In genomic region chr16:57262841-57263584, GRCh38 we compare ENCODE assay signal across 14 cellular contexts. TPM values are rescaled to one million over a fixed set of nuclear protein-coding genes. Genes with fewer than 3 reads are reported as not detected.
DNase-seq lines count a peak whose midpoint lies in the region; ATAC-seq, FAIRE-seq and TF ChIP-seq lines count a peak whose summit lies in the region.
"Had no signal": no experiment of that assay in that cellular context is flagged by ENCODE, and none has a peak within 500 bp of the region (broad histone marks: within the 10 kb centered on the region; RNA-seq: fewer than 3 reads in every experiment).

No MANE protein-coding gene starts in this region.

- H3K36me3 Mint-ChIP-seq in stimulated activated effector memory CD8-positive, alpha-beta T cell treated with anti-CD3 and anti-CD28 coated beads, Interleukin-12 subunit alpha, Interleukin-12 subunit beta, amount 100 ng/mL, for 72 hours: no peaks in the 10 kb centered on the region
- H3K36me3 Mint-ChIP-seq: CD14-positive monocyte had no signal

- TF ChIP-seq POLR2A in K562 (conservative IDR thresholded peaks at IDR 0.05): no peak

- H3K4me2 ChIP-seq in MM.1S (ENCODE audit: low read depth, low read length) (no peak overlapping the region), K562 (ENCODE audit: insufficient read depth, low read length) (no peak overlapping the region)

- FAIRE-seq in K562 (lab: Jason Lieb, UNC): no peak
- FAIRE-seq: HTR-8/SVneo had no signal

- in situ Hi-C loops in K562 (cut with MboI): no loop called here

- no peaks in the 10 kb centered on the region for H3F3A ChIP-seq in MM.1S (ENCODE audit: insufficient read depth, low read length)

- intact Hi-C loops in K562 (cut with micrococcal nuclease): no loop called here
- intact Hi-C loops in lower lobe of right lung (cut with DNase I): no loop called here

- CTCF ChIA-PET in K562 (lab: Yijun Ruan, JAX; ENCODE audit: low intra/inter-chr PET ratio): no interaction called here

- no peaks in the 10 kb centered on the region for H4K20me1 ChIP-seq in MM.1S (ENCODE audit: insufficient read depth, low read length)
- no peaks in the 10 kb centered on the region for H4K20me1 ChIP-seq in K562 (replicated peaks; ENCODE audit: control insufficient read depth, insufficient read depth, low read length)

- H3K9ac ChIP-seq in MM.1S (ENCODE audit: low read length): no peak overlapping the region
- H3K9ac ChIP-seq in K562 (ENCODE audit: insufficient read depth in 1 of 2, low read depth in 2 of 2, low read length in 2 of 2): peak overlapping the region in 1 of 2 experiments; percentile 78; a peak in 2 of 4 replicates

- H3K79me2 ChIP-seq in MM.1S (ENCODE audit: low read length) (no peaks in the 10 kb centered on the region), K562 (ENCODE audit: control insufficient read depth, insufficient read depth, low read length) (no peaks in the 10 kb centered on the region)

- no TSS peak for BruUV-seq in K562 (replicated peaks; lab: Mats Ljungman, UMichigan)

- H3K36me3 ChIP-seq in MM.1S (replicated peaks; ENCODE audit: insufficient read depth, low read length) (no peaks in the 10 kb centered on the region), K562 (ENCODE audit: control insufficient read depth, insufficient read depth, low read length) (no peaks in the 10 kb centered on the region), lower lobe of right lung (peaks cover 12% of the 10 kb centered on the region)

- H3K9me3 Mint-ChIP-seq in stimulated activated effector memory CD8-positive, alpha-beta T cell treated with anti-CD3 and anti-CD28 coated beads, Interleukin-12 subunit alpha, Interleukin-12 subunit beta, amount 100 ng/mL, for 72 hours: no peaks in the 10 kb centered on the region

- 53% methylated on average over 15 of the region's 18 CpGs for WGBS in K562 (ENCODE audit: insufficient coverage, low coverage, missing lambda C conversion rate)

- peak overlapping the region; percentile 16; the same call in 1 of the 2 replicates for H2AFZ ChIP-seq in MM.1S (ENCODE audit: low read length)
- peak overlapping the region; percentile 56 for H2AFZ ChIP-seq in K562 (ENCODE audit: low read depth, low read length)

- H3K27ac ChIP-seq in MM.1S (ENCODE audit: low read length): no peak overlapping the region
- no peak overlapping the region for H3K27ac ChIP-seq in K562 (ENCODE audit: extremely low read depth, low read depth, low read length)
- H3K27ac ChIP-seq in lower lobe of right lung: peak overlapping the region; percentile 80

- no peak for TF ChIP-seq EP300 in K562 (IDR thresholded peaks at IDR 0.05; ENCODE audit: low read length)

- no peaks in the 10 kb centered on the region for H3K9me3 ChIP-seq in MM.1S (replicated peaks; ENCODE audit: insufficient read depth, low read length)
- no peaks in the 10 kb centered on the region for H3K9me3 ChIP-seq in K562 (replicated peaks; ENCODE audit: control insufficient read depth, insufficient read depth, low read depth, low read length)
- no peaks in the 10 kb centered on the region for H3K9me3 ChIP-seq in lower lobe of right lung

- no peaks in the 10 kb centered on the region for H3K9me1 ChIP-seq in K562 (ENCODE audit: control insufficient read depth, insufficient read depth, low read length)

- peaks cover 20% of the 10 kb centered on the region for H3K4me1 Mint-ChIP-seq in stimulated activated effector memory CD8-positive, alpha-beta T cell treated with anti-CD3 and anti-CD28 coated beads, Interleukin-12 subunit alpha, Interleukin-12 subunit beta, amount 100 ng/mL, for 72 hours

- H3K27ac Mint-ChIP-seq in stimulated activated effector memory CD8-positive, alpha-beta T cell treated with anti-CD3 and anti-CD28 coated beads, Interleukin-12 subunit alpha, Interleukin-12 subunit beta, amount 100 ng/mL, for 72 hours: peak overlapping the region; percentile 66

- DNase-seq in MM.1S (no peak), K562 (ENCODE audit: extremely low read depth in 1 of 4, low spot score in 3 of 4) (no peak), lower lobe of right lung (peak; percentile 47), NCI-H345 (lab: John Stamatoyannopoulos, UW) (no peak), foreskin melanocyte (no peak)
- DNase-seq in stimulated activated effector memory CD8-positive, alpha-beta T cell treated with anti-CD3 and anti-CD28 coated beads, Interleukin-12 subunit alpha, Interleukin-12 subunit beta, amount 100 ng/mL, for 72 hours (ENCODE audit: low spot score in 2 of 2): no peak
- DNase-seq: activated CD4-positive, CD25-positive, alpha-beta regulatory T cell; GDM1; NCI-H1092 treated with DMSO at 0.1 percent for 48 hours; NCI-H526 had no signal

- H3K4me1 ChIP-seq in MM.1S (ENCODE audit: low read length): no peaks in the 10 kb centered on the region
- H3K4me1 ChIP-seq in K562 (replicated peaks in 1 of 2; ENCODE audit: control insufficient read depth in 2 of 2, insufficient read depth in 2 of 2, low read length in 2 of 2): peaks cover 32 to 40% of the 10 kb centered on the region in 2 experiments
- H3K4me1 ChIP-seq in lower lobe of right lung: peaks cover 50% of the 10 kb centered on the region

- TF ChIP-seq RAD21 in K562 (CRISPR knock-in tag; conservative IDR thresholded peaks at IDR 0.05 in 1 of 2, IDR thresholded peaks at IDR 0.05 in 1 of 2): no peak

- H3K4me3 Mint-ChIP-seq in stimulated activated effector memory CD8-positive, alpha-beta T cell treated with anti-CD3 and anti-CD28 coated beads, Interleukin-12 subunit alpha, Interleukin-12 subunit beta, amount 100 ng/mL, for 72 hours: no peak overlapping the region
- H3K4me3 Mint-ChIP-seq: CD14-positive monocyte had no signal

- POLR2A ChIA-PET in K562 (lab: Yijun Ruan, JAX): interaction anchor here (0.8 kb wide), 1 partner anchor 70 kb away, joined by 3 read pairs; no protein-coding TSS in a partner anchor

- no peak for ATAC-seq in K562
- ATAC-seq in lower lobe of right lung: no peak
- ATAC-seq in stimulated activated effector memory CD8-positive, alpha-beta T cell treated with anti-CD3 and anti-CD28 coated beads, Interleukin-12 subunit alpha, Interleukin-12 subunit beta, amount 100 ng/mL, for 72 hours: no peak
- no peak for ATAC-seq in HG02610 (IDR thresholded peaks at IDR 0.05; ENCODE audit: unreplicated experiment)
- ATAC-seq in HG02759 (IDR thresholded peaks at IDR 0.05; ENCODE audit: unreplicated experiment): no peak

- H3K4me3 ChIP-seq in MM.1S (ENCODE audit: low read length) (no peak overlapping the region), K562 (no peak overlapping the region), lower lobe of right lung (no peak overlapping the region)

- TF ChIP-seq CTCF in MM.1S (IDR thresholded peaks at IDR 0.05; ENCODE audit: low read length) (no peak), K562 (IDR thresholded peaks at IDR 0.05 in 2 of 3, conservative IDR thresholded peaks at IDR 0.05 in 1 of 3; ENCODE audit: insufficient read depth in 2 of 3, low read depth in 1 of 3, low read length in 3 of 3) (no peak), lower lobe of right lung (IDR thresholded peaks at IDR 0.05) (no peak)

- no peaks in the 10 kb centered on the region for H3K9me2 ChIP-seq in MM.1S (replicated peaks; ENCODE audit: insufficient read depth, low read length)

- H3K27me3 ChIP-seq in MM.1S (replicated peaks; ENCODE audit: insufficient read depth, low read length) (no peaks in the 10 kb centered on the region), K562 (ENCODE audit: control insufficient read depth in 2 of 2, insufficient read depth in 2 of 2, low read length in 2 of 2) (no peaks in the 10 kb centered on the region), lower lobe of right lung (ENCODE audit: low read depth) (no peaks in the 10 kb centered on the region)

TF ChIP-seq in K562, 482 proteins besides CTCF, POLR2A, EP300 and RAD21:
- TF ChIP-seq RBM39 (optimal IDR thresholded peaks at IDR 0.05; ENCODE audit: low read depth, low read length) (no peak), ZFX (CRISPR knock-in tag; IDR thresholded peaks at IDR 0.05) (0 out of 2 replicates have a peak, but pooled peaks have one; percentile 11)

RNA-seq across cellular contexts. Expression of gene ARL2BP, which starts 18.0 kb away (rescaled TPM):
- 7.3 and 7.4 TPM in 2 replicates for total RNA-seq in K562 (2011; cell fraction: chromatin; rRNA removed; ENCODE audit: low replicate concordance)
- 6.1 and 6.7 TPM in 2 replicates for total RNA-seq in K562 (2011; cell fraction: nucleolus; rRNA removed)
- 9.8 and 13.2 TPM in 2 replicates for total RNA-seq in K562 (2011; cell fraction: nucleoplasm; rRNA removed)
- total RNA-seq in K562 (2014; rRNA removed) (24.5 and 28.0 TPM in 2 replicates), K562 (2014; rRNA removed; fragmentation: Illumina TruSeq; extraction: Trizol) (33.9 and 34.6 TPM in 2 replicates), K562 (2015; rRNA removed; fragmentation: Illumina TruSeq; extraction: Trizol) (33.2 and 36.7 TPM in 2 replicates), K562 (2021) (27.2 and 30.8 TPM in 2 replicates), lower lobe of right lung (58.1 TPM)
- polyA plus RNA-seq in K562 (2011; rRNA removed) (41.8 and 49.8 TPM in 2 replicates), K562 (2014; fragmentation: Illumina TruSeq; extraction: Trizol) (33.1 and 38.3 TPM in 2 replicates), K562 (2014; fragmentation: Nextera tagmentation; extraction: Ambion mirVana) (10 to 100 TPM; 16.7 to 17.1 TPM), K562 (2014; rRNA removed) (20.3 and 23.1 TPM in 2 replicates)
- 32.7 and 45.1 TPM in 2 replicates for polyA plus RNA-seq in K562 (2011; cell fraction: cytosol; rRNA removed)
- 13.7 and 20.4 TPM in 2 replicates for polyA plus RNA-seq in K562 (2011; cell fraction: nucleus; rRNA removed)
- polyA plus RNA-seq in K562 (2012): 29.7 and 37.4 TPM in 2 replicates
- 37.9 and 40.7 TPM in 2 replicates for polyA minus RNA-seq in K562 (2011; rRNA and poly(A)+ RNA removed)
- 19.5 and 24.3 TPM in 2 replicates for polyA minus RNA-seq in K562 (2011; cell fraction: cytosol; rRNA and poly(A)+ RNA removed)
- 3.8 and 7.4 TPM in 2 replicates for polyA minus RNA-seq in K562 (2011; cell fraction: nucleus; rRNA and poly(A)+ RNA removed)

RNA-seq across cellular contexts. Expression of gene PLLP, which starts 21.5 kb away (rescaled TPM):
- total RNA-seq in K562 (2011; cell fraction: chromatin; rRNA removed; ENCODE audit: low replicate concordance): 0.44 and 0.93 TPM in 2 replicates
- 0.92 and 1.3 TPM in 2 replicates for total RNA-seq in K562 (2011; cell fraction: nucleolus; rRNA removed)
- total RNA-seq in K562 (2011; cell fraction: nucleoplasm; rRNA removed): 0.81 and 1.4 TPM in 2 replicates
- total RNA-seq in K562 (2014; rRNA removed): 0.09 TPM in 1 of 2 replicates, not detected in the other
- 0.11 and 0.22 TPM in 2 replicates for total RNA-seq in K562 (2014; rRNA removed; fragmentation: Illumina TruSeq; extraction: Trizol)
- 0.11 and 0.51 TPM in 2 replicates for total RNA-seq in K562 (2015; rRNA removed; fragmentation: Illumina TruSeq; extraction: Trizol)
- 0.38 and 0.42 TPM in 2 replicates for total RNA-seq in K562 (2021)
- polyA plus RNA-seq in K562 (2011; rRNA removed): 0.96 and 1.2 TPM in 2 replicates
- polyA plus RNA-seq in K562 (2011; cell fraction: cytosol; rRNA removed): 1.4 and 3.5 TPM in 2 replicates
- polyA plus RNA-seq in K562 (2011; cell fraction: nucleus; rRNA removed): 0.66 and 1.1 TPM in 2 replicates
- 0.65 and 0.80 TPM in 2 replicates for polyA plus RNA-seq in K562 (2012)
- 0.25 and 0.42 TPM in 2 replicates for polyA plus RNA-seq in K562 (2014; fragmentation: Illumina TruSeq; extraction: Trizol)
- under 1 TPM; 0.10 to 0.15 TPM for polyA plus RNA-seq in K562 (2014; fragmentation: Nextera tagmentation; extraction: Ambion mirVana)
- 0.27 and 1.7 TPM in 2 replicates for polyA plus RNA-seq in K562 (2014; rRNA removed)
- polyA minus RNA-seq in K562 (2011; rRNA and poly(A)+ RNA removed): 0.33 and 1.8 TPM in 2 replicates
- polyA minus RNA-seq in K562 (2011; cell fraction: cytosol; rRNA and poly(A)+ RNA removed): 3.1 and 4.1 TPM in 2 replicates
- 0.40 and 0.56 TPM in 2 replicates for polyA minus RNA-seq in K562 (2011; cell fraction: nucleus; rRNA and poly(A)+ RNA removed)
- 77.5 TPM for total RNA-seq in lower lobe of right lung

Comparison
In these comparisons a context has a peak if more than half of its experiments do, and no peak if none do; other contexts are left out.
1. RNA of gene PLLP, which starts 21.5 kb away (total RNA-seq): 77.5 TPM in lower lobe of right lung (single experiment); 0.09 to 1.4 TPM in K562; every median in the first group is over 10 times any median in the second.